ENCODE assay signal across 8 cellular contexts in the genomic region with DNA sequence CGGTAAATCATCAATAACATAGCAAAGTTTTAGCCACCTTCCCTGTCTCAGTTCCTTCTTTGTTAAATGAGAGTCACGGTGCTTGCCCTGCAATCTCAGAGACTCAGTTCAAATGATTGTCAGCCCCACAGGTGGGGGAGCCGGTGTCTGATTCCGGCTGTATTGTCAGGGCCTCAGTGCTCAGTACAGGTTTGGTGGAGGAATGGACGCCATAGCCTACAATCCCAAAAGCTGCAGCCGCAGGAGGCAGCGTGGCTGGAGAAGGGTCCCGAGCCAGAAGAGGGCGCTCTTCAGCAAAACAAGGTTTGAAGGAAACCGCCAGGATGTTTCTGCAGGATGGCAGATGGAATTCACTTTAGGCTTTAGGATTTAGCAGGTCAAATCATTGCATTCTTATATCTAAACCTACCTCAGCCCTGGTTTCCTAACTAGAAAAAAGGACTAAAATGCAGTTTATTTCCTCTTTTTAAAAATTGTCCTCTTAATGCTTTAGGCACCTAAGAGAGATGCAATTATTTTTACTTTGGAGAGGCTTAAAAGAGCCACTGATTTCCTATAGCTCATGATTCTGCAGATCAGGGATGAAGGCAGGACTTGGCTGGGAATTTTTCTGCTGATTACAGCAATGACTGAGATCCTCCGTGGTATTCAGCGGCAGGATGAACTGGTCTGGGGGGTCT. TPM values are rescaled to one million over a fixed set of nuclear protein-coding genes. Genes with fewer than 3 reads are reported as not detected.
A peak's percentile ranks its signal among the peaks of the same experiment; 100 is the strongest.
DNase-seq lines count a peak whose midpoint lies in the region; ATAC-seq and TF ChIP-seq lines count a peak whose summit lies in the region.

No MANE protein-coding gene starts in this region.

- H3K4me1 Mint-ChIP-seq in central memory CD8-positive, alpha-beta T cell: peaks cover 16% of the 10 kb centered on the region

- no peaks in the 10 kb centered on the region for H3K79me2 ChIP-seq in HCT116 (ENCODE audit: insufficient read depth, low read length)

- H3K27ac ChIP-seq in HCT116 (ENCODE audit: low read depth, low read length): no peak overlapping the region

- peak; percentile 86 to 94 (median 94) for TF ChIP-seq CTCF in HCT116 (IDR thresholded peaks at IDR 0.05 in 2 of 3, conservative IDR thresholded peaks at IDR 0.05 in 1 of 3; ENCODE audit: borderline replicate concordance in 1 of 3, insufficient read depth in 1 of 3, low read depth in 2 of 3, low read length in 2 of 3)

- H3K9ac ChIP-seq in HCT116 (ENCODE audit: low read length): no peak overlapping the region

- peak; percentile 96 for TF ChIP-seq RAD21 in HCT116 (IDR thresholded peaks at IDR 0.05; ENCODE audit: low read depth)

- peaks cover 0 to 8% of the 10 kb centered on the region in 2 experiments; a peak in 2 of 4 replicates for H3K4me1 ChIP-seq in HCT116 (ENCODE audit: control insufficient read depth in 1 of 2, insufficient read depth in 2 of 2, low read length in 2 of 2)

- peak overlapping the region; percentile 53 for H3K4me2 ChIP-seq in HCT116 (ENCODE audit: low read length)

- H3K36me3 ChIP-seq in HCT116 (ENCODE audit: control insufficient read depth in 1 of 2, insufficient read depth in 2 of 2, low read length in 2 of 2): no peaks in the 10 kb centered on the region

- H3K27me3 ChIP-seq in HCT116 (ENCODE audit: insufficient read depth, low read length): no peaks in the 10 kb centered on the region

- DNase-seq in Ammon's horn (ENCODE audit: low spot score) (peak; percentile 94), HCT116 (ENCODE audit: low read depth, low spot score) (peak; percentile 69), NCI-H446 treated with DMSO at 0.1 percent for 48 hours (lab: John Stamatoyannopoulos, UW) (peak; percentile 56), kidney tubule cell (ENCODE audit: low spot score) (peak; percentile 80)
- peak; percentile 77 for DNase-seq in activated CD4-positive, CD25-positive, alpha-beta regulatory T cell treated with anti-CD3 and anti-CD28 coated beads, Interleukin-2, amount 50 U/mL, for 72 hours
- DNase-seq in central memory CD8-positive, alpha-beta T cell (ENCODE audit: low spot score in 2 of 2): peak; percentile 32 to 49
- DNase-seq in stimulated activated CD4-positive, alpha-beta T cell treated with anti-CD3 and anti-CD28 coated beads, Interleukin-4, amount 100 ng/mL, for 1 hour: peak; percentile 76

- peaks cover 3% of the 10 kb centered on the region for H3K36me3 Mint-ChIP-seq in central memory CD8-positive, alpha-beta T cell (ENCODE audit: insufficient read depth)

- H3K4me3 ChIP-seq in HCT116 (replicated peaks in 1 of 2; ENCODE audit: low read depth in 1 of 2, low read length in 2 of 2): no peak overlapping the region

- no peaks in the 10 kb centered on the region for H3K9me3 Mint-ChIP-seq in central memory CD8-positive, alpha-beta T cell

- BruUV-seq in HCT116 (replicated peaks; lab: Mats Ljungman, UMichigan): no TSS peak

- peak overlapping the region; percentile 83 for H2AFZ ChIP-seq in HCT116 (ENCODE audit: low read depth, low read length, poor library complexity, severe bottlenecking)

- no peak for TF ChIP-seq POLR2A in HCT116 (IDR thresholded peaks at IDR 0.05; ENCODE audit: borderline replicate concordance, extremely low read depth, insufficient read depth, insufficient read length)

- CTCF ChIA-PET in HCT116 (lab: Charles Lee): interaction anchor here (1.0 to 4.3 kb wide), 5 partner anchors 12 to 269 kb away, joined by 5 to 45 read pairs (median 8); no protein-coding TSS in a partner anchor

- H3K27me3 Mint-ChIP-seq in central memory CD8-positive, alpha-beta T cell: peaks cover 9% of the 10 kb centered on the region

- H3K27ac Mint-ChIP-seq in central memory CD8-positive, alpha-beta T cell (ENCODE audit: low read depth): no peak overlapping the region

- intact Hi-C loops in HCT116 (cut with micrococcal nuclease): loop anchor here (1.0 to 2.0 kb wide), 3 partner anchors 180 to 447 kb away; no protein-coding TSS in a partner anchor

- POLR2A ChIA-PET in HCT116 (lab: Charles Lee): no interaction called here

- H4K20me1 ChIP-seq in HCT116 (ENCODE audit: insufficient read depth): no peaks in the 10 kb centered on the region

- no peak overlapping the region for H3K4me3 Mint-ChIP-seq in central memory CD8-positive, alpha-beta T cell

- H3K9me3 ChIP-seq in HCT116 (ENCODE audit: control insufficient read depth in 1 of 2, insufficient read depth in 1 of 2, low read depth in 1 of 2, low read length in 2 of 2): no peaks in the 10 kb centered on the region

- RAD21 ChIA-PET in HCT116 (lab: Charles Lee; ENCODE audit: low non-redundant PET in 1 of 2, low total read pairs in 2 of 2, uncharacterized antibody in 2 of 2, unreplicated experiment in 2 of 2): interaction anchor here (0.6 to 1.1 kb wide), 3 partner anchors 125 to 181 kb away, joined by 3 to 4 read pairs (median 3); no protein-coding TSS in a partner anchor

- no peaks in the 10 kb centered on the region for H3K9me2 ChIP-seq in HCT116 (ENCODE audit: insufficient read depth)

- ATAC-seq in HCT116 (peak; percentile 85), GM19023 (IDR thresholded peaks at IDR 0.05; ENCODE audit: unreplicated experiment) (no peak)
- ATAC-seq in central memory CD8-positive, alpha-beta T cell (replicated peaks; ENCODE audit: extremely low read depth, poor library complexity, severe bottlenecking): peak; percentile 36

TF ChIP-seq in HCT116, 20 proteins besides CTCF, POLR2A, EP300 and RAD21:
- TF ChIP-seq YY1 (IDR thresholded peaks at IDR 0.05; ENCODE audit: extremely low read depth, insufficient replicate concordance, low read depth, low read length): peak; percentile 84
- TF ChIP-seq, protein P1, sequence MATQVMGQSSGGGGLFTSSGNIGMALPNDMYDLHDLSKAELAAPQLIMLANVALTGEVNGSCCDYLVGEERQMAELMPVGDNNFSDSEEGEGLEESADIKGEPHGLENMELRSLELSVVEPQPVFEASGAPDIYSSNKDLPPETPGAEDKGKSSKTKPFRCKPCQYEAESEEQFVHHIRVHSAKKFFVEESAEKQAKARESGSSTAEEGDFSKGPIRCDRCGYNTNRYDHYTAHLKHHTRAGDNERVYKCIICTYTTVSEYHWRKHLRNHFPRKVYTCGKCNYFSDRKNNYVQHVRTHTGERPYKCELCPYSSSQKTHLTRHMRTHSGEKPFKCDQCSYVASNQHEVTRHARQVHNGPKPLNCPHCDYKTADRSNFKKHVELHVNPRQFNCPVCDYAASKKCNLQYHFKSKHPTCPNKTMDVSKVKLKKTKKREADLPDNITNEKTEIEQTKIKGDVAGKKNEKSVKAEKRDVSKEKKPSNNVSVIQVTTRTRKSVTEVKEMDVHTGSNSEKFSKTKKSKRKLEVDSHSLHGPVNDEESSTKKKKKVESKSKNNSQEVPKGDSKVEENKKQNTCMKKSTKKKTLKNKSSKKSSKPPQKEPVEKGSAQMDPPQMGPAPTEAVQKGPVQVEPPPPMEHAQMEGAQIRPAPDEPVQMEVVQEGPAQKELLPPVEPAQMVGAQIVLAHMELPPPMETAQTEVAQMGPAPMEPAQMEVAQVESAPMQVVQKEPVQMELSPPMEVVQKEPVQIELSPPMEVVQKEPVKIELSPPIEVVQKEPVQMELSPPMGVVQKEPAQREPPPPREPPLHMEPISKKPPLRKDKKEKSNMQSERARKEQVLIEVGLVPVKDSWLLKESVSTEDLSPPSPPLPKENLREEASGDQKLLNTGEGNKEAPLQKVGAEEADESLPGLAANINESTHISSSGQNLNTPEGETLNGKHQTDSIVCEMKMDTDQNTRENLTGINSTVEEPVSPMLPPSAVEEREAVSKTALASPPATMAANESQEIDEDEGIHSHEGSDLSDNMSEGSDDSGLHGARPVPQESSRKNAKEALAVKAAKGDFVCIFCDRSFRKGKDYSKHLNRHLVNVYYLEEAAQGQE (IDR thresholded peaks at IDR 0.05; ENCODE audit: low read depth): no peak
- no peak for TF ChIP-seq CBX3 (IDR thresholded peaks at IDR 0.05; ENCODE audit: low read depth)
- TF ChIP-seq, protein P2, sequence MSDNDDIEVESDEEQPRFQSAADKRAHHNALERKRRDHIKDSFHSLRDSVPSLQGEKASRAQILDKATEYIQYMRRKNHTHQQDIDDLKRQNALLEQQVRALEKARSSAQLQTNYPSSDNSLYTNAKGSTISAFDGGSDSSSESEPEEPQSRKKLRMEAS (IDR thresholded peaks at IDR 0.05): 0 out of 2 replicates have a peak, but pooled peaks have one; percentile 30

RNA-seq across cellular contexts. Expression of a gene that starts 29.2 kb away (rescaled TPM):
- 50.4 TPM for total RNA-seq in HCT116 (2021; ENCODE audit: unreplicated experiment)
- 539 and 952 TPM in 2 replicates for polyA plus RNA-seq in HCT116 (2012)

Comparison
In these comparisons a context has a peak if more than half of its experiments do, and no peak if none do; other contexts are left out.
1. DNase-seq: peak in every context shown above with its lines; median percentile 94 in Ammon's horn; 80 in kidney tubule cell; 77 in activated CD4-positive, CD25-positive, alpha-beta regulatory T cell treated with anti-CD3 and anti-CD28 coated beads, Interleukin-2, amount 50 U/mL, for 72 hours; 76 in stimulated activated CD4-positive, alpha-beta T cell treated with anti-CD3 and anti-CD28 coated beads, Interleukin-4, amount 100 ng/mL, for 1 hour; 69 in HCT116; 56 in NCI-H446 treated with DMSO at 0.1 percent for 48 hours; 40 in central memory CD8-positive, alpha-beta T cell.